In genomic region chr7:153407291-153408046, GRCh38 we compare ENCODE assay signal across 2 cellular contexts.
TF ChIP-seq lines count a peak whose summit lies in the region.

No MANE protein-coding gene starts in this region.

TF ChIP-seq in IMR-90, 13 proteins besides CTCF, POLR2A, EP300 and RAD21:
- TF ChIP-seq, protein P1, sequence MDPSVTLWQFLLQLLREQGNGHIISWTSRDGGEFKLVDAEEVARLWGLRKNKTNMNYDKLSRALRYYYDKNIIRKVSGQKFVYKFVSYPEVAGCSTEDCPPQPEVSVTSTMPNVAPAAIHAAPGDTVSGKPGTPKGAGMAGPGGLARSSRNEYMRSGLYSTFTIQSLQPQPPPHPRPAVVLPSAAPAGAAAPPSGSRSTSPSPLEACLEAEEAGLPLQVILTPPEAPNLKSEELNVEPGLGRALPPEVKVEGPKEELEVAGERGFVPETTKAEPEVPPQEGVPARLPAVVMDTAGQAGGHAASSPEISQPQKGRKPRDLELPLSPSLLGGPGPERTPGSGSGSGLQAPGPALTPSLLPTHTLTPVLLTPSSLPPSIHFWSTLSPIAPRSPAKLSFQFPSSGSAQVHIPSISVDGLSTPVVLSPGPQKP (IDR thresholded peaks at IDR 0.05; ENCODE audit: borderline replicate concordance, low read depth, low read length): no peak
- TF ChIP-seq SMC3 (IDR thresholded peaks at IDR 0.05; ENCODE audit: low read depth, low read length) (no peak), MAZ (IDR thresholded peaks at IDR 0.05; ENCODE audit: borderline replicate concordance, low read depth, low read length) (no peak), MAFK (IDR thresholded peaks at IDR 0.05; ENCODE audit: low read depth, low read length) (no peak), RFX5 (IDR thresholded peaks at IDR 0.05; ENCODE audit: low read depth, low read length) (no peak), CEBPB (IDR thresholded peaks at IDR 0.05; ENCODE audit: low read depth, low read length) (no peak), FOS (IDR thresholded peaks at IDR 0.05; ENCODE audit: low read depth, low read length) (no peak), CHD1 (IDR thresholded peaks at IDR 0.05; ENCODE audit: low read depth, low read length) (no peak), NFE2L2 (IDR thresholded peaks at IDR 0.05; ENCODE audit: low read depth, low read length) (no peak), MXI1 (IDR thresholded peaks at IDR 0.05; ENCODE audit: borderline replicate concordance, low read depth, low read length) (no peak), USF2 (IDR thresholded peaks at IDR 0.05; ENCODE audit: low read depth, low read length) (no peak), BHLHE40 (IDR thresholded peaks at IDR 0.05; ENCODE audit: low read depth, low read length) (no peak), RCOR1 (IDR thresholded peaks at IDR 0.05; ENCODE audit: insufficient replicate concordance, low read length) (no peak)

TF ChIP-seq in H1, 55 proteins besides CTCF, POLR2A, EP300 and RAD21:
- TF ChIP-seq HDAC6 (IDR thresholded peaks at IDR 0.05; ENCODE audit: low read depth, low read length) (no peak), RBBP5 (IDR thresholded peaks at IDR 0.05; ENCODE audit: borderline replicate concordance, low read depth, low read length) (no peak), SP2 (IDR thresholded peaks at IDR 0.05; ENCODE audit: low read length) (no peak), JUN (IDR thresholded peaks at IDR 0.05; ENCODE audit: low read depth, low read length) (no peak), E2F6 (IDR thresholded peaks at IDR 0.05) (no peak), POLR2AphosphoS5 (IDR thresholded peaks at IDR 0.05; ENCODE audit: low read depth, low read length) (no peak), RXRA (IDR thresholded peaks at IDR 0.05; ENCODE audit: insufficient read depth, low read depth, low read length) (no peak), FOSL1 (IDR thresholded peaks at IDR 0.05; ENCODE audit: insufficient read depth, low read depth, low read length) (no peak), BCL11A (IDR thresholded peaks at IDR 0.05; ENCODE audit: low read depth in 2 of 2, low read length in 2 of 2) (no peak), BRCA1 (IDR thresholded peaks at IDR 0.05; ENCODE audit: low read depth, low read length) (no peak), EGR1 (IDR thresholded peaks at IDR 0.05; ENCODE audit: borderline replicate concordance, low read depth, low read length) (no peak), RNF2 (IDR thresholded peaks at IDR 0.05; ENCODE audit: borderline replicate concordance, low read depth, low read length, missing control alignments, poor library complexity, severe bottlenecking) (no peak), TEAD4 (IDR thresholded peaks at IDR 0.05; ENCODE audit: low read depth, low read length) (no peak), HDAC2 (IDR thresholded peaks at IDR 0.05; ENCODE audit: borderline replicate concordance in 1 of 2, low read depth in 2 of 2, low read length in 2 of 2) (no peak), SAP30 (IDR thresholded peaks at IDR 0.05; ENCODE audit: insufficient read depth, insufficient replicate concordance, low read length) (no peak), SP4 (IDR thresholded peaks at IDR 0.05; ENCODE audit: low read length) (no peak)
